ENCODE assay signal across 13 cellular contexts in the genomic region with DNA sequence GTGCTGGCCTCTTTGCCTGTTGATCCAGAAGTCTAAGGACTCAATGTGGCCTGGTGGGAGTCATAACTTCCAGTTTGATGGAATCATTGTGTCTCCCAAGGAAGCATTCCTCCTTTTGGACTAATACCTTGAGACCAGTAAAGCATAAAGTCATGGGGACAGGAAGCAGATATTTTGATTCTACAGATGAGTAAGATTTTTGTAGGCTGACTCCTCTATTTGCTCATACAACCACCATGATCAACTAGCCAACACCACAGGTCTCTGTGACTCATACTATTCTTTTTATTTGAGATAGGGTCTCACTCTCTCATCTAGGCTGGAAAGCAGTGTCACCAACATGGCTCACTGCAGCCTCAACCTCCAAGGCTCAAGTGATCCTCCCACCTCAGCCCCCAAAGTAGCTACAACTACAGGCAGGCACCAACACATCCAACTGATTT. TPM values are rescaled to one million over a fixed set of nuclear protein-coding genes. Genes with fewer than 3 reads are reported as not detected.
DNase-seq lines count a peak whose midpoint lies in the region; ATAC-seq and TF ChIP-seq lines count a peak whose summit lies in the region.
"Had no signal": no experiment of that assay in that cellular context is flagged by ENCODE, and none has a peak within 500 bp of the region (broad histone marks: within the 10 kb centered on the region; RNA-seq: fewer than 3 reads in every experiment).

No MANE protein-coding gene starts in this region.

- no peaks in the 10 kb centered on the region for H3K9me2 ChIP-seq in HCT116 (ENCODE audit: insufficient read depth)

- no peak for ATAC-seq in HCT116
- ATAC-seq in activated CD8-positive, alpha-beta T cell treated with anti-CD3 and anti-CD28 coated beads, Interleukin-2, amount 10 ng/mL, durations not matched to agents 7 days and 5 days = no peak
- no peak for ATAC-seq in HG02798 (IDR thresholded peaks at IDR 0.05; ENCODE audit: poor library complexity, unreplicated experiment)
- ATAC-seq in HG02938 (IDR thresholded peaks at IDR 0.05; ENCODE audit: unreplicated experiment) = no peak

- no peaks in the 10 kb centered on the region for H3K9me3 Mint-ChIP-seq in Caco-2 (ENCODE audit: unreplicated experiment)
- H3K9me3 Mint-ChIP-seq in activated CD8-positive, alpha-beta T cell treated with anti-CD3 and anti-CD28 coated beads, Interleukin-2, amount 10 ng/mL, durations not matched to agents 7 days and 5 days (ENCODE audit: insufficient read depth) = no peaks in the 10 kb centered on the region
- H3K9me3 Mint-ChIP-seq: type B pancreatic cell had no signal

- H3K4me1 ChIP-seq in Caco-2 = no peaks in the 10 kb centered on the region
- H3K4me1 ChIP-seq in HCT116 (ENCODE audit: control insufficient read depth in 1 of 2, insufficient read depth in 2 of 2, low read length in 2 of 2) = peaks cover 46 to 57% of the 10 kb centered on the region in 2 experiments

- no peaks in the 10 kb centered on the region for H4K20me1 ChIP-seq in HCT116 (ENCODE audit: insufficient read depth)

- H3K4me2 ChIP-seq in HCT116 (ENCODE audit: low read length) = peak overlapping the region; percentile 31

- intact Hi-C loops in Caco-2 (cut with micrococcal nuclease; ENCODE audit: unreplicated experiment) = no loop called here
- intact Hi-C loops in HCT116 (cut with micrococcal nuclease) = no loop called here

- peak overlapping the region; percentile 10 for H3K27ac Mint-ChIP-seq in Caco-2 (ENCODE audit: unreplicated experiment)
- H3K27ac Mint-ChIP-seq in activated CD8-positive, alpha-beta T cell treated with anti-CD3 and anti-CD28 coated beads, Interleukin-2, amount 10 ng/mL, durations not matched to agents 7 days and 5 days = peak overlapping the region; percentile 7
- H3K27ac Mint-ChIP-seq: type B pancreatic cell had no signal

- peaks cover 9% of the 10 kb centered on the region for H3K4me1 Mint-ChIP-seq in Caco-2 (ENCODE audit: low read depth, unreplicated experiment)
- H3K4me1 Mint-ChIP-seq in activated CD8-positive, alpha-beta T cell treated with anti-CD3 and anti-CD28 coated beads, Interleukin-2, amount 10 ng/mL, durations not matched to agents 7 days and 5 days (ENCODE audit: low read depth) = peaks cover 63% of the 10 kb centered on the region

- TF ChIP-seq CTCF in Caco-2 (IDR thresholded peaks at IDR 0.05; ENCODE audit: insufficient read depth in 1 of 2, low read depth in 1 of 2, low read length in 1 of 2, severe bottlenecking in 1 of 2, unreplicated experiment in 1 of 2) (no peak), HCT116 (IDR thresholded peaks at IDR 0.05 in 2 of 3, conservative IDR thresholded peaks at IDR 0.05 in 1 of 3; ENCODE audit: borderline replicate concordance in 1 of 3, insufficient read depth in 1 of 3, low read depth in 2 of 3, low read length in 2 of 3) (no peak), foreskin fibroblast (IDR thresholded peaks at IDR 0.05; ENCODE audit: low read depth, low read length) (no peak)

- RAD21 ChIA-PET in HCT116 (lab: Charles Lee; ENCODE audit: low non-redundant PET in 1 of 2, low total read pairs in 2 of 2, uncharacterized antibody in 2 of 2, unreplicated experiment in 2 of 2) = no interaction called here

- no peaks in the 10 kb centered on the region for H3K36me3 Mint-ChIP-seq in Caco-2 (ENCODE audit: insufficient read depth, unreplicated experiment)
- H3K36me3 Mint-ChIP-seq in activated CD8-positive, alpha-beta T cell treated with anti-CD3 and anti-CD28 coated beads, Interleukin-2, amount 10 ng/mL, durations not matched to agents 7 days and 5 days (ENCODE audit: low read depth) = no peaks in the 10 kb centered on the region
- H3K36me3 Mint-ChIP-seq: type B pancreatic cell had no signal

- no peak overlapping the region for H3K4me3 Mint-ChIP-seq in Caco-2 (ENCODE audit: unreplicated experiment)
- no peak overlapping the region for H3K4me3 Mint-ChIP-seq in activated CD8-positive, alpha-beta T cell treated with anti-CD3 and anti-CD28 coated beads, Interleukin-2, amount 10 ng/mL, durations not matched to agents 7 days and 5 days
- H3K4me3 Mint-ChIP-seq: type B pancreatic cell had no signal

- H3K27me3 ChIP-seq in Caco-2 (replicated peaks; ENCODE audit: control insufficient read depth, insufficient read depth, low read length) = no peaks in the 10 kb centered on the region; the same call in 1 of the 2 replicates
- H3K27me3 ChIP-seq in HCT116 (ENCODE audit: insufficient read depth, low read length) = no peaks in the 10 kb centered on the region

- BruUV-seq in Caco-2 (replicated peaks; lab: Mats Ljungman, UMichigan) = no TSS peak
- BruUV-seq in HCT116 (replicated peaks; lab: Mats Ljungman, UMichigan) = no TSS peak

- no peak for TF ChIP-seq RAD21 in HCT116 (IDR thresholded peaks at IDR 0.05; ENCODE audit: low read depth)

- H3K9me3 ChIP-seq in Caco-2 (no peaks in the 10 kb centered on the region), HCT116 (ENCODE audit: control insufficient read depth in 1 of 2, insufficient read depth in 1 of 2, low read depth in 1 of 2, low read length in 2 of 2) (no peaks in the 10 kb centered on the region)

- DNase-seq in Caco-2 (no peak), HCT116 (ENCODE audit: low read depth, low spot score) (no peak), foreskin fibroblast (peak; percentile 53 to 67), hypothalamus (lab: John Stamatoyannopoulos, UW) (no peak)
- no peak for DNase-seq in activated CD8-positive, alpha-beta T cell treated with anti-CD3 and anti-CD28 coated beads, Interleukin-2, amount 10 ng/mL, durations not matched to agents 7 days and 5 days
- DNase-seq: activated effector memory CD4-positive, alpha-beta T cell treated with anti-CD3 and anti-CD28 coated beads, Interleukin-2, amount 50 U/mL, for 16 hours; COR-L47; effector CD4-positive, alpha-beta T cell; NCI-H2107 had no signal

- peaks cover 12% of the 10 kb centered on the region for H3K27me3 Mint-ChIP-seq in Caco-2 (ENCODE audit: insufficient read depth, unreplicated experiment)
- peaks cover 10% of the 10 kb centered on the region for H3K27me3 Mint-ChIP-seq in activated CD8-positive, alpha-beta T cell treated with anti-CD3 and anti-CD28 coated beads, Interleukin-2, amount 10 ng/mL, durations not matched to agents 7 days and 5 days (ENCODE audit: low read depth)

- no peak overlapping the region for H3K4me3 ChIP-seq in Caco-2 (ENCODE audit: low read depth, low read length)
- H3K4me3 ChIP-seq in HCT116 (replicated peaks in 1 of 2; ENCODE audit: low read depth in 1 of 2, low read length in 2 of 2) = no peak overlapping the region
- H3K4me3 ChIP-seq in foreskin fibroblast (ENCODE audit: low read depth in 1 of 2, low read length in 2 of 2) = no peak overlapping the region

- POLR2A ChIA-PET in Caco-2 (lab: Charles Lee) (no interaction called here), HCT116 (lab: Charles Lee) (interaction anchor here (16.1 kb wide), 1 partner anchor 10 kb away, joined by 344 read pairs; a partner anchor contains a TSS)
- POLR2A ChIA-PET in activated CD8-positive, alpha-beta T cell treated with anti-CD3 and anti-CD28 coated beads, Interleukin-2, amount 10 ng/mL, durations not matched to agents 7 days and 5 days (lab: Charles Lee) = interaction anchor here (1.0 to 1.2 kb wide), 2 partner anchors 23 to 61 kb away, joined by 3 read pairs; no protein-coding TSS in a partner anchor

- TF ChIP-seq POLR2A in HCT116 (IDR thresholded peaks at IDR 0.05; ENCODE audit: borderline replicate concordance, extremely low read depth, insufficient read depth, insufficient read length) = no peak

- H2AFZ ChIP-seq in HCT116 (ENCODE audit: low read depth, low read length, poor library complexity, severe bottlenecking) = no peak overlapping the region

- CTCF ChIA-PET in Caco-2 (lab: Charles Lee) (no interaction called here), HCT116 (lab: Charles Lee) (interaction anchor here (1.6 kb wide), 1 partner anchor 14 kb away, joined by 3 read pairs; no protein-coding TSS in a partner anchor)
- CTCF ChIA-PET in activated CD8-positive, alpha-beta T cell treated with anti-CD3 and anti-CD28 coated beads, Interleukin-2, amount 10 ng/mL, durations not matched to agents 7 days and 5 days (lab: Charles Lee) = no interaction called here

- no peak overlapping the region for H3K9ac ChIP-seq in HCT116 (ENCODE audit: low read length)

- H3K36me3 ChIP-seq in Caco-2 (ENCODE audit: control insufficient read depth, insufficient read depth, low read length) (no peaks in the 10 kb centered on the region), HCT116 (ENCODE audit: control insufficient read depth in 1 of 2, insufficient read depth in 2 of 2, low read length in 2 of 2) (no peaks in the 10 kb centered on the region)

- peaks cover 3% of the 10 kb centered on the region; the same call in 1 of the 2 replicates for H3K79me2 ChIP-seq in HCT116 (ENCODE audit: insufficient read depth, low read length)

- peak overlapping the region; percentile 22; the same call in 1 of the 2 replicates for H3K27ac ChIP-seq in HCT116 (ENCODE audit: low read depth, low read length)

TF ChIP-seq in HCT116, 20 proteins besides CTCF, POLR2A, EP300 and RAD21 (continues in another document):
- TF ChIP-seq SIN3A (IDR thresholded peaks at IDR 0.05; ENCODE audit: low read depth) = no peak
- no peak for TF ChIP-seq ELF1 (IDR thresholded peaks at IDR 0.05; ENCODE audit: borderline replicate concordance, low read depth)
- no peak for TF ChIP-seq CEBPB (IDR thresholded peaks at IDR 0.05; ENCODE audit: low read depth)
- TF ChIP-seq EZH2phosphoT487 (IDR thresholded peaks at IDR 0.05; ENCODE audit: borderline replicate concordance) = no peak
- no peak for TF ChIP-seq FOSL1 (IDR thresholded peaks at IDR 0.05; ENCODE audit: low read depth)

RNA-seq across cellular contexts. Expression of a gene that starts 6.2 kb away (rescaled TPM):
- total RNA-seq in Caco-2 (2022) (4.3 and 10.5 TPM in 2 replicates), HCT116 (2021; ENCODE audit: unreplicated experiment) (710 TPM)
- 2,621 and 2,940 TPM in 2 replicates for polyA plus RNA-seq in HCT116 (2012)
- total RNA-seq in activated CD8-positive, alpha-beta T cell treated with anti-CD3 and anti-CD28 coated beads, Interleukin-2, amount 10 ng/mL, durations not matched to agents 7 days and 5 days = 100 to 1,000 TPM; 186 to 210 TPM

RNA-seq across cellular contexts. Expression of a gene that starts 11.0 kb away (rescaled TPM):
- total RNA-seq in Caco-2 (2022) (0.56 and 2.0 TPM in 2 replicates), HCT116 (2021; ENCODE audit: unreplicated experiment) (383 TPM)
- 1,051 and 1,163 TPM in 2 replicates for polyA plus RNA-seq in HCT116 (2012)
- 10 to 100 TPM; 65.0 to 74.8 TPM for total RNA-seq in activated CD8-positive, alpha-beta T cell treated with anti-CD3 and anti-CD28 coated beads, Interleukin-2, amount 10 ng/mL, durations not matched to agents 7 days and 5 days

RNA-seq across cellular contexts. Expression of a gene that starts 17.9 kb away (rescaled TPM):
- total RNA-seq in Caco-2 (2022) (not detected in 2 replicates), HCT116 (2021; ENCODE audit: unreplicated experiment) (0.39 TPM)
- polyA plus RNA-seq in HCT116 (2012) = not detected in 2 replicates
- total RNA-seq in activated CD8-positive, alpha-beta T cell treated with anti-CD3 and anti-CD28 coated beads, Interleukin-2, amount 10 ng/mL, durations not matched to agents 7 days and 5 days = not detected
- total RNA-seq: mononuclear cell had no signal

RNA-seq across cellular contexts. Expression of a gene that starts 23.9 kb away (rescaled TPM):
- total RNA-seq in Caco-2 (2022) = 2.0 and 2.5 TPM in 2 replicates
- not detected for total RNA-seq in HCT116 (2021; ENCODE audit: unreplicated experiment)
- not detected in 2 replicates for polyA plus RNA-seq in HCT116 (2012)
- not detected for total RNA-seq in activated CD8-positive, alpha-beta T cell treated with anti-CD3 and anti-CD28 coated beads, Interleukin-2, amount 10 ng/mL, durations not matched to agents 7 days and 5 days
- total RNA-seq: mononuclear cell had no signal

RNA-seq across cellular contexts. Expression of a gene that starts 25.2 kb away (rescaled TPM):
- total RNA-seq in Caco-2 (2022) (not detected in 2 replicates), HCT116 (2021; ENCODE audit: unreplicated experiment) (not detected)
- polyA plus RNA-seq in HCT116 (2012) = not detected in 2 replicates
- total RNA-seq in activated CD8-positive, alpha-beta T cell treated with anti-CD3 and anti-CD28 coated beads, Interleukin-2, amount 10 ng/mL, durations not matched to agents 7 days and 5 days = 1 to 10 TPM; 6.2 to 7.5 TPM

Comparison
In these comparisons a context has a peak if more than half of its experiments do, and no peak if none do; other contexts are left out.
1. DNase-seq: peak in foreskin fibroblast (2 of 2); none in Caco-2 (0 of 2), HCT116 (single experiment), activated CD8-positive, alpha-beta T cell treated with anti-CD3 and anti-CD28 coated beads, Interleukin-2, amount 10 ng/mL, durations not matched to agents 7 days and 5 days (single experiment) and hypothalamus (0 of 51).
2. RNA of a gene that starts 6.2 kb away (total RNA-seq): 710 TPM in HCT116 (single experiment) and 186 to 210 TPM in activated CD8-positive, alpha-beta T cell treated with anti-CD3 and anti-CD28 coated beads, Interleukin-2, amount 10 ng/mL, durations not matched to agents 7 days and 5 days; 4.3 to 10.5 TPM in Caco-2; every median in the first group is over 10 times any median in the second.
3. RNA of a gene that starts 11.0 kb away (total RNA-seq): 383 TPM in HCT116 (single experiment) and 65.0 to 74.8 TPM in activated CD8-positive, alpha-beta T cell treated with anti-CD3 and anti-CD28 coated beads, Interleukin-2, amount 10 ng/mL, durations not matched to agents 7 days and 5 days; 0.56 to 2.0 TPM in Caco-2; every median in the first group is over 10 times any median in the second.